ENCODE assay signal across 9 cellular contexts in genomic region chr15:31387483-31388118, GRCh38.
A peak's percentile ranks its signal among the peaks of the same experiment; 100 is the strongest.
DNase-seq lines count a peak whose midpoint lies in the region; ATAC-seq, FAIRE-seq and TF ChIP-seq lines count a peak whose summit lies in the region.
"Had no signal": no experiment of that assay in that cellular context is flagged by ENCODE, and none has a peak within 500 bp of the region (broad histone marks: within the 10 kb centered on the region; RNA-seq: fewer than 3 reads in every experiment).

No MANE protein-coding gene starts in this region.

- intact Hi-C loops in spleen (cut with DNase I; ENCODE audit: low total_unique reads), result no loop called here

- H3K27ac Mint-ChIP-seq in T-helper 17 cell, result peak overlapping the region; percentile 92

- FAIRE-seq in H54 (lab: Jason Lieb, UNC), result no peak

- H3K9me3 ChIP-seq in T-helper 17 cell (ENCODE audit: control insufficient read depth, low read length, poor library complexity, severe bottlenecking) (no peaks in the 10 kb centered on the region), spleen (peaks cover 0 to 4% (median 0%) of the 10 kb centered on the region in 8 donors)

- DNase-seq in NCI-H2107 treated with DMSO at 0.1 percent for 48 hours (lab: John Stamatoyannopoulos, UW; ENCODE audit: unreplicated experiment) (peak; percentile 29), NCI-H2107 (lab: John Stamatoyannopoulos, UW) (no peak), T-helper 17 cell (no peak), fibroblast of villous mesenchyme (ENCODE audit: low read depth) (peak; percentile 77), spleen (no peak), H54 (ENCODE audit: insufficient read length, low spot score) (no peak), GOT3 (lab: John Stamatoyannopoulos, UW) (no peak)

- WGBS in spleen, 5 donors, result 50 to 60% (median 55%) methylated on average over 5 to 6 of the region's 6 CpGs

- peaks cover 0 to 66% (median 24%) of the 10 kb centered on the region in 6 donors for H3K4me1 ChIP-seq in spleen

- no peak for TF ChIP-seq POLR2A in spleen (IDR thresholded peaks at IDR 0.05)
- no peak for TF ChIP-seq POLR2A in H54 (IDR thresholded peaks at IDR 0.05; ENCODE audit: low read depth, low read length)

- H3K36me3 ChIP-seq in spleen, result peaks cover 0 to 2% (median 0%) of the 10 kb centered on the region in 6 donors

- H3K27me3 ChIP-seq in spleen (replicated peaks in 1 of 7), result peaks cover 0 to 14% (median 0%) of the 10 kb centered on the region in 7 donors

- no peaks in the 10 kb centered on the region for H3K36me3 Mint-ChIP-seq in T-helper 17 cell (ENCODE audit: low read depth)

- no peak overlapping the region for H3K4me3 ChIP-seq in fibroblast of villous mesenchyme (ENCODE audit: low read depth, low read length)
- peak overlapping the region in 1 of 8 donors; percentile 2 for H3K4me3 ChIP-seq in spleen

- peaks cover 47% of the 10 kb centered on the region for H3K4me1 Mint-ChIP-seq in T-helper 17 cell

- ATAC-seq in T-helper 17 cell (peak; percentile 46), HG03039 (IDR thresholded peaks at IDR 0.05; ENCODE audit: unreplicated experiment) (no peak)

- no peaks in the 10 kb centered on the region for H3K27me3 Mint-ChIP-seq in T-helper 17 cell

- peak overlapping the region in 6 of 8 donors; percentile 20 to 93 (median 66) for H3K27ac ChIP-seq in spleen
- H3K27ac ChIP-seq: 22Rv1 had no signal

- TF ChIP-seq CTCF in fibroblast of villous mesenchyme (IDR thresholded peaks at IDR 0.05; ENCODE audit: insufficient read depth, low read depth, low read length) (no peak), spleen (IDR thresholded peaks at IDR 0.05 in 8 of 11, conservative IDR thresholded peaks at IDR 0.05 in 3 of 11) (no peak)

- peak overlapping the region; percentile 62 for H3K4me3 Mint-ChIP-seq in T-helper 17 cell

Comparison
In these comparisons a context has a peak if more than half of its experiments do, and no peak if none do; other contexts are left out.
1. DNase-seq: peak in NCI-H2107 treated with DMSO at 0.1 percent for 48 hours (single experiment) and fibroblast of villous mesenchyme (single experiment); none in NCI-H2107 (single experiment), T-helper 17 cell (0 of 3), spleen (single experiment), H54 (single experiment) and GOT3 (single experiment).